In genomic region chr16:14650629-14651028, GRCh38 we compare ENCODE assay signal across 1 cellular context.
TF ChIP-seq lines count a peak whose summit lies in the region.

No MANE protein-coding gene starts in this region.

TF ChIP-seq in GM23338, 12 proteins besides CTCF, POLR2A, EP300 and RAD21 (continued from another document):
- TF ChIP-seq REST (IDR thresholded peaks at IDR 0.05; ENCODE audit: unreplicated experiment) = no peak
- no peak for TF ChIP-seq ZNF462 (CRISPR knock-in tag; IDR thresholded peaks at IDR 0.05)
- TF ChIP-seq ZNF114 (CRISPR knock-in tag; IDR thresholded peaks at IDR 0.05) = no peak
